ENCODE assay signal across 19 cellular contexts in the genomic region with DNA sequence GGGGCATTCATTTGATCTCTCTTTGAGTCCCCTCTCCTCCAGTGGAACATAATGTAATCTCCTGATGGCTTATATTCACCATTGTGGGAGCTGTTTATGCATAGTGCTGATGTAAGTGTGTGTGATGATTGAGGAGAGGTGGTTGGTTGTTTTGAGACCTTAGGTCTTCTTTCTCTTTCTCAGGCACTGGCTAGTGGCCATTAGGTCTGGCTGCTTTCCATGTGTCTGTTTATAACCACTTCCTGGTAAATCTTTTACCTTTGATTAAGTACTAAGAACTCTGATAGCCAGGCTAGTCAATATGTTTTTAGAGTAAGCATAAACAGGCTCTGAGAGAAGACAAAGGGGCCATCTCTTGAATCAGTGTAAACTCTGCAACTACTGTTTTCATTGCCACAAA. TPM values are rescaled to one million over a fixed set of nuclear protein-coding genes. Genes with fewer than 3 reads are reported as not detected.
A peak's percentile ranks its signal among the peaks of the same experiment; 100 is the strongest.
DNase-seq lines count a peak whose midpoint lies in the region; ATAC-seq and TF ChIP-seq lines count a peak whose summit lies in the region.
"Had no signal": no experiment of that assay in that cellular context is flagged by ENCODE, and none has a peak within 500 bp of the region (broad histone marks: within the 10 kb centered on the region; RNA-seq: fewer than 3 reads in every experiment).

No MANE protein-coding gene starts in this region.

- H4K8ac ChIP-seq in mesendoderm (ENCODE audit: low read depth, low read length) = no peak overlapping the region

- no peak overlapping the region for H2AK5ac ChIP-seq in mesendoderm (ENCODE audit: low read length)

- H3K27ac ChIP-seq in mesendoderm (ENCODE audit: low read depth, low read length) = no peak overlapping the region
- H3K27ac ChIP-seq: gastroesophageal sphincter had no signal

- no peak overlapping the region for H2BK120ac ChIP-seq in mesendoderm (ENCODE audit: low read depth, low read length)

- peak overlapping the region; percentile 15 for H3K56ac ChIP-seq in mesendoderm (ENCODE audit: low read length)

- peaks cover 2% of the 10 kb centered on the region for H3K36me3 ChIP-seq in mesendoderm (ENCODE audit: control insufficient read depth, insufficient read depth, low read length)
- H3K36me3 ChIP-seq in H7 (replicated peaks; ENCODE audit: control insufficient read depth, insufficient read depth, low read length) = no peaks in the 10 kb centered on the region; the same call in 1 of the 2 replicates
- H3K36me3 ChIP-seq: gastroesophageal sphincter, HAP-1 had no signal

- no peak overlapping the region for H2BK15ac ChIP-seq in mesendoderm (replicated peaks; ENCODE audit: low read depth)

- no peak overlapping the region for H3K4ac ChIP-seq in mesendoderm (ENCODE audit: low read depth, low read length)

- TF ChIP-seq CTCF in cardiac fibroblast (IDR thresholded peaks at IDR 0.05; ENCODE audit: low read depth, low read length) = no peak

- H3K79me1 ChIP-seq in mesendoderm (ENCODE audit: low read length) = no peaks in the 10 kb centered on the region

- peak; percentile 69 for DNase-seq in DMS153 (lab: John Stamatoyannopoulos, UW)
- DNase-seq in NCI-H1092 treated with DMSO at 0.1 percent for 48 hours (lab: John Stamatoyannopoulos, UW) = peak; percentile 48
- DNase-seq in cardiac fibroblast (ENCODE audit: low read depth in 2 of 2) = peak; percentile 3 to 8
- DNase-seq in mesendoderm = no peak
- DNase-seq in stimulated activated CD4-positive, alpha-beta T cell treated with anti-CD3 and anti-CD28 coated beads, Interleukin-12 subunit alpha, Interleukin-12 subunit beta, amount 100 ng/mL, for 4 hours = no peak
- DNase-seq in NCI-H345 treated with DMSO at 0.1 percent for 48 hours (lab: John Stamatoyannopoulos, UW; ENCODE audit: unreplicated experiment) = no peak
- DNase-seq in H7 = no peak
- DNase-seq: activated CD4-positive, alpha-beta memory T cell treated with anti-CD3 and anti-CD28 coated beads, Interleukin-2, amount 10 ng/mL, durations not matched to agents 7 days and 5 days; activated naive CD8-positive, alpha-beta T cell treated with anti-CD3 and anti-CD28 coated beads, Interleukin-2, amount 10 ng/mL, durations not matched to agents 7 days and 5 days; activated T-cell treated with anti-CD3 and anti-CD28 coated beads, Interleukin-2, amount 50 U/mL, for 4 hours; NCI-H526 treated with DMSO at 0.1 percent for 48 hours; right cardiac atrium; substantia nigra; SW 1271 had no signal

- no peak overlapping the region for H3K23ac ChIP-seq in mesendoderm (ENCODE audit: low read length)

- no peaks in the 10 kb centered on the region for H3K79me2 ChIP-seq in mesendoderm (ENCODE audit: control insufficient read depth, insufficient read depth, low read length)

- H2BK5ac ChIP-seq in mesendoderm (ENCODE audit: low read length) = no peak overlapping the region

- H3K18ac ChIP-seq in mesendoderm (ENCODE audit: low read length) = no peak overlapping the region

- no peak overlapping the region for H3K4me2 ChIP-seq in mesendoderm (ENCODE audit: low read length)

- H3K27me3 ChIP-seq in mesendoderm (ENCODE audit: insufficient read depth, low read length, poor library complexity) (no peaks in the 10 kb centered on the region), H7 (ENCODE audit: control insufficient read depth, insufficient read depth, low read length) (no peaks in the 10 kb centered on the region)

- H3K4me3 ChIP-seq in cardiac fibroblast (replicated peaks in 1 of 2; ENCODE audit: low read depth in 2 of 2, low read length in 2 of 2) (no peak overlapping the region), mesendoderm (ENCODE audit: low read length) (no peak overlapping the region), H7 (ENCODE audit: insufficient read depth, low read depth, low read length) (no peak overlapping the region)
- H3K4me3 ChIP-seq: gastroesophageal sphincter, HAP-1 had no signal

- no peak overlapping the region for H3K9ac ChIP-seq in mesendoderm (ENCODE audit: low read length)

- no peaks in the 10 kb centered on the region for H3K4me1 ChIP-seq in mesendoderm (ENCODE audit: control insufficient read depth, low read depth, low read length)
- H3K4me1 ChIP-seq: gastroesophageal sphincter, HAP-1 had no signal

- no peak for ATAC-seq in GM18873 (IDR thresholded peaks at IDR 0.05; ENCODE audit: low FRiP score, unreplicated experiment)
- ATAC-seq: activated T-cell treated with anti-CD3 and anti-CD28 coated beads, Interleukin-2, amount 50 U/mL, for 4 hours; gastroesophageal sphincter; right cardiac atrium had no signal

- H4K5ac ChIP-seq in mesendoderm (ENCODE audit: low read length) = no peak overlapping the region

RNA-seq across cellular contexts. Expression of a gene that starts 27.9 kb away (rescaled TPM):
- 33.5 TPM for polyA plus RNA-seq in mesendoderm (2013, experiment 1 of 2)
- polyA plus RNA-seq in mesendoderm (2013, experiment 2 of 2) = 34.9 TPM
- total RNA-seq in H7 (2014; rRNA removed; shearing (Covaris generic)) = 18.6 and 19.5 TPM in 2 replicates
- total RNA-seq: activated naive CD8-positive, alpha-beta T cell treated with anti-CD3 and anti-CD28 coated beads, Interleukin-2, amount 10 ng/mL, durations not matched to agents 7 days and 5 days; HT-29; LHCN-M2 had no signal

Comparison
In these comparisons a context has a peak if more than half of its experiments do, and no peak if none do; other contexts are left out.
1. DNase-seq: peak in DMS153 (single experiment), NCI-H1092 treated with DMSO at 0.1 percent for 48 hours (single experiment) and cardiac fibroblast (2 of 2); none in mesendoderm (single experiment), stimulated activated CD4-positive, alpha-beta T cell treated with anti-CD3 and anti-CD28 coated beads, Interleukin-12 subunit alpha, Interleukin-12 subunit beta, amount 100 ng/mL, for 4 hours (single experiment), NCI-H345 treated with DMSO at 0.1 percent for 48 hours (single experiment) and H7 (single experiment).